In the genomic region with DNA sequence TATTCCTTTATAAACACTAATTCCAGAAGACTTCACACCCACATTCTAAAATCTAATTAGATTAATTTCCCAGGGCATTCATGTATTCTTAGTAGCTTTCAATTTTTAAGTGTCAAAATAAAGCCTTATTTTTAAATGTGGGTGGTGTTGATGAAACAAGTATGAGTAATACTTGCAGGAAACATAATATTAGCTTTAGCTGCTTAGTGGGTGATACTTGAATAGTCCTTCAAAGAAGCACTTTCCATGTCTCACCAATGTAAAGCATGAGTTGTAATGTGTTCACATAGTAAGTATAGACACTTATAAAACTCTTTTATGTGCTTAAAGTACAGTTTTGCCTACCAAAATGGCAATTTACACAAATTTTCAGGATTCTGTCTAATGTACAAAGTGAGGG, we compare ENCODE assay signal across 8 cellular contexts. TPM values are rescaled to one million over a fixed set of nuclear protein-coding genes. Genes with fewer than 3 reads are reported as not detected.
DNase-seq lines count a peak whose midpoint lies in the region; ATAC-seq, FAIRE-seq and TF ChIP-seq lines count a peak whose summit lies in the region.

No MANE protein-coding gene starts in this region.

- no peak overlapping the region for H3K4me3 ChIP-seq in brain microvascular endothelial cell (ENCODE audit: low read depth, low read length)
- no peak overlapping the region for H3K4me3 ChIP-seq in dorsolateral prefrontal cortex

- peaks cover 2% of the 10 kb centered on the region for H3K36me3 Mint-ChIP-seq in natural killer cell treated with Interleukin-12 subunit alpha and Interleukin-12 subunit beta and Interleukin-15 and Interleukin-18, amount 100 ng/mL, for 72 hours

- H3K27me3 ChIP-seq in brain microvascular endothelial cell (replicated peaks), result no peaks in the 10 kb centered on the region
- H3K27me3 ChIP-seq in dorsolateral prefrontal cortex, result no peaks in the 10 kb centered on the region

- peak overlapping the region; percentile 93 to 100 for H3K27ac Mint-ChIP-seq in natural killer cell treated with Interleukin-12 subunit alpha and Interleukin-12 subunit beta and Interleukin-15 and Interleukin-18, amount 100 ng/mL, for 72 hours

- in situ Hi-C loops in brain microvascular endothelial cell (cut with HindIII; ENCODE audit: low pct_ligation_motif_present, low sequenced_read_pairs), result no loop called here

- H3K9me3 Mint-ChIP-seq in natural killer cell treated with Interleukin-12 subunit alpha and Interleukin-12 subunit beta and Interleukin-15 and Interleukin-18, amount 100 ng/mL, for 72 hours, result no peaks in the 10 kb centered on the region

- ATAC-seq in natural killer cell treated with Interleukin-12 subunit alpha and Interleukin-12 subunit beta and Interleukin-15 and Interleukin-18, amount 100 ng/mL, for 72 hours, result peak; percentile 50 to 55
- ATAC-seq in GM21528 (IDR thresholded peaks at IDR 0.05; ENCODE audit: low FRiP score, unreplicated experiment), result no peak

- no peak for TF ChIP-seq CTCF in brain microvascular endothelial cell (IDR thresholded peaks at IDR 0.05; ENCODE audit: low read depth, low read length, missing control alignments)
- TF ChIP-seq CTCF in dorsolateral prefrontal cortex (IDR thresholded peaks at IDR 0.05 in 54 of 56, conservative IDR thresholded peaks at IDR 0.05 in 2 of 56; ENCODE audit: low read depth in 1 of 56, partially characterized antibody in 56 of 56), result no peak

- no peaks in the 10 kb centered on the region for H3K36me3 ChIP-seq in brain microvascular endothelial cell (replicated peaks)

- no peaks in the 10 kb centered on the region for H3K27me3 Mint-ChIP-seq in natural killer cell treated with Interleukin-12 subunit alpha and Interleukin-12 subunit beta and Interleukin-15 and Interleukin-18, amount 100 ng/mL, for 72 hours

- H3K4me3 Mint-ChIP-seq in natural killer cell treated with Interleukin-12 subunit alpha and Interleukin-12 subunit beta and Interleukin-15 and Interleukin-18, amount 100 ng/mL, for 72 hours, result peak overlapping the region; percentile 99

- H3K4me1 Mint-ChIP-seq in natural killer cell treated with Interleukin-12 subunit alpha and Interleukin-12 subunit beta and Interleukin-15 and Interleukin-18, amount 100 ng/mL, for 72 hours (ENCODE audit: low read depth in 2 of 2), result peaks cover 66 to 87% of the 10 kb centered on the region in 2 donors

- FAIRE-seq in GM19239 (lab: Jason Lieb, UNC), result no peak

- peak; percentile 24 for DNase-seq in DMS53 treated with DMSO at 0.1 percent for 48 hours (lab: John Stamatoyannopoulos, UW; ENCODE audit: unreplicated experiment)
- DNase-seq in LHCN-M2 (ENCODE audit: low read depth), result peak; percentile 49
- DNase-seq in brain microvascular endothelial cell, result no peak
- DNase-seq in natural killer cell treated with Interleukin-12 subunit alpha and Interleukin-12 subunit beta and Interleukin-15 and Interleukin-18, amount 100 ng/mL, for 72 hours (ENCODE audit: low spot score), result no peak
- no peak for DNase-seq in dorsolateral prefrontal cortex
- DNase-seq in GM19239 (ENCODE audit: insufficient read length, low spot score), result no peak
- no peak for DNase-seq in posterior vena cava (ENCODE audit: low spot score)

- intact Hi-C loops in dorsolateral prefrontal cortex (cut with DNase I) (no loop called here), posterior vena cava (cut with DNase I) (loop anchor here in 1 of 2 donors (10.0 kb wide), 1 partner anchor 51 kb away; no protein-coding TSS in a partner anchor)

- H3K27ac ChIP-seq in brain microvascular endothelial cell (peak overlapping the region; percentile 57), dorsolateral prefrontal cortex (peak overlapping the region in 11 of 59 donors; percentile 4 to 56 (median 26))

RNA-seq across cellular contexts. Expression of gene FNBP1, which starts 6.9 kb away (rescaled TPM):
- total RNA-seq in LHCN-M2 (2014; rRNA removed), result 11.5 and 16.8 TPM in 2 replicates
- 11.4 TPM for polyA plus RNA-seq in LHCN-M2 (2012)
- 100 to 1,000 TPM; 124 to 141 TPM for total RNA-seq in natural killer cell treated with Interleukin-12 subunit alpha and Interleukin-12 subunit beta and Interleukin-15 and Interleukin-18, amount 100 ng/mL, for 72 hours
- total RNA-seq in dorsolateral prefrontal cortex, result 100 to 1,000 TPM in 60 of 120 experiments, 10 to 100 TPM in 60; 53.9 to 197 (median 99.8) TPM
- 100 to 1,000 TPM; 116 to 165 TPM for total RNA-seq in posterior vena cava

RNA-seq across cellular contexts. Expression of gene GPR107, which starts 17.6 kb away (rescaled TPM):
- total RNA-seq in LHCN-M2 (2014; rRNA removed), result 17.7 and 20.3 TPM in 2 replicates
- polyA plus RNA-seq in LHCN-M2 (2012), result 21.3 TPM
- 10 to 100 TPM; 32.6 to 32.8 TPM for total RNA-seq in natural killer cell treated with Interleukin-12 subunit alpha and Interleukin-12 subunit beta and Interleukin-15 and Interleukin-18, amount 100 ng/mL, for 72 hours
- 10 to 100 TPM; 34.8 to 59.2 (median 45.9) TPM for total RNA-seq in dorsolateral prefrontal cortex
- 10 to 100 TPM; 38.3 to 38.9 TPM for total RNA-seq in posterior vena cava

Comparison
In these comparisons a context has a peak if more than half of its experiments do, and no peak if none do; other contexts are left out.
1. DNase-seq: peak in DMS53 treated with DMSO at 0.1 percent for 48 hours (single experiment) and LHCN-M2 (single experiment); none in brain microvascular endothelial cell (single experiment), natural killer cell treated with Interleukin-12 subunit alpha and Interleukin-12 subunit beta and Interleukin-15 and Interleukin-18, amount 100 ng/mL, for 72 hours (single experiment), dorsolateral prefrontal cortex (0 of 10), GM19239 (single experiment) and posterior vena cava (single experiment).